In the genomic region with DNA sequence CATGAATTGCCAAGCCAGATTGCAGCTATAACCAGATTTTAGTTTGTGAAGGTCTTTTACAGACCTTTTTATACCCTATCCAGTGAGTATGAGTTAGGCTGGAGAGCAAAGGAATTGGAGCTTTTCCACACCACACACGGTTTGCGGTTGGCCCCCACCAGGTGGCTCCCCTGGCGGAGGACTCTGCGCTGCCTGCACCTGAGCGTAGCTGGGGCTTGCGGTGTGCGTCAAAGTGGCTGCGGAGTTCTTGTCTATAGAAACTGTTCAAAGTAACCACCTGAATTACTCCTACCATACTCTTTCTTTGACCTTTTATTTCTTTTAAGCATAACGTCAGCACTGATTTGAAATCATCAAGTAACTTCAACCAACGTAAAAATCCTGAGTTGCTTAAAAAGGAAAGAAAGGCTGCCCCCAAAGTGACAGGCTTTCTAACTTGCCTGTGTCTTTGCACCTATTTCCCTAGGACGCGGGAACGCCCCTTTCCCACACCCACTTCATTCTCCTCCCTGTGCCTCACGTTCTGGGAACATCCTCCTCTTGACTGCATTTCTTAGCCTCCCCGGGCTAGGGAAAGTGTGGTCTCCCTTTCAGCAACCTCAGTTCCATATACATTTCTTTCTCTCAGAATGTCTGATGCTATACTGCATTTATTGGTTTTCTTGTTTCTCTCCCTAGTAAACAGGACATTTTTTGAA, we compare ENCODE assay signal across 1 cellular context.
TF ChIP-seq lines count a peak whose summit lies in the region.

No MANE protein-coding gene starts in this region.

TF ChIP-seq in IMR-90, 13 proteins besides CTCF, POLR2A, EP300 and RAD21:
- TF ChIP-seq FOS (IDR thresholded peaks at IDR 0.05; ENCODE audit: low read depth, low read length) = no peak
- no peak for TF ChIP-seq MAFK (IDR thresholded peaks at IDR 0.05; ENCODE audit: low read depth, low read length)
- TF ChIP-seq NFE2L2 (IDR thresholded peaks at IDR 0.05; ENCODE audit: low read depth, low read length) = no peak
- no peak for TF ChIP-seq BHLHE40 (IDR thresholded peaks at IDR 0.05; ENCODE audit: low read depth, low read length)
- no peak for TF ChIP-seq RCOR1 (IDR thresholded peaks at IDR 0.05; ENCODE audit: insufficient replicate concordance, low read length)
- no peak for TF ChIP-seq CHD1 (IDR thresholded peaks at IDR 0.05; ENCODE audit: low read depth, low read length)
- no peak for TF ChIP-seq CEBPB (IDR thresholded peaks at IDR 0.05; ENCODE audit: low read depth, low read length)
- TF ChIP-seq, protein P1, sequence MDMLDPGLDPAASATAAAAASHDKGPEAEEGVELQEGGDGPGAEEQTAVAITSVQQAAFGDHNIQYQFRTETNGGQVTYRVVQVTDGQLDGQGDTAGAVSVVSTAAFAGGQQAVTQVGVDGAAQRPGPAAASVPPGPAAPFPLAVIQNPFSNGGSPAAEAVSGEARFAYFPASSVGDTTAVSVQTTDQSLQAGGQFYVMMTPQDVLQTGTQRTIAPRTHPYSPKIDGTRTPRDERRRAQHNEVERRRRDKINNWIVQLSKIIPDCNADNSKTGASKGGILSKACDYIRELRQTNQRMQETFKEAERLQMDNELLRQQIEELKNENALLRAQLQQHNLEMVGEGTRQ (IDR thresholded peaks at IDR 0.05; ENCODE audit: low read depth, low read length) = no peak
- TF ChIP-seq, protein P2, sequence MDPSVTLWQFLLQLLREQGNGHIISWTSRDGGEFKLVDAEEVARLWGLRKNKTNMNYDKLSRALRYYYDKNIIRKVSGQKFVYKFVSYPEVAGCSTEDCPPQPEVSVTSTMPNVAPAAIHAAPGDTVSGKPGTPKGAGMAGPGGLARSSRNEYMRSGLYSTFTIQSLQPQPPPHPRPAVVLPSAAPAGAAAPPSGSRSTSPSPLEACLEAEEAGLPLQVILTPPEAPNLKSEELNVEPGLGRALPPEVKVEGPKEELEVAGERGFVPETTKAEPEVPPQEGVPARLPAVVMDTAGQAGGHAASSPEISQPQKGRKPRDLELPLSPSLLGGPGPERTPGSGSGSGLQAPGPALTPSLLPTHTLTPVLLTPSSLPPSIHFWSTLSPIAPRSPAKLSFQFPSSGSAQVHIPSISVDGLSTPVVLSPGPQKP (IDR thresholded peaks at IDR 0.05; ENCODE audit: borderline replicate concordance, low read depth, low read length) = no peak
- no peak for TF ChIP-seq MXI1 (IDR thresholded peaks at IDR 0.05; ENCODE audit: borderline replicate concordance, low read depth, low read length)
- TF ChIP-seq RFX5 (IDR thresholded peaks at IDR 0.05; ENCODE audit: low read depth, low read length) = no peak
- TF ChIP-seq SMC3 (IDR thresholded peaks at IDR 0.05; ENCODE audit: low read depth, low read length) = no peak
- TF ChIP-seq MAZ (IDR thresholded peaks at IDR 0.05; ENCODE audit: borderline replicate concordance, low read depth, low read length) = no peak
